In the genomic region with DNA sequence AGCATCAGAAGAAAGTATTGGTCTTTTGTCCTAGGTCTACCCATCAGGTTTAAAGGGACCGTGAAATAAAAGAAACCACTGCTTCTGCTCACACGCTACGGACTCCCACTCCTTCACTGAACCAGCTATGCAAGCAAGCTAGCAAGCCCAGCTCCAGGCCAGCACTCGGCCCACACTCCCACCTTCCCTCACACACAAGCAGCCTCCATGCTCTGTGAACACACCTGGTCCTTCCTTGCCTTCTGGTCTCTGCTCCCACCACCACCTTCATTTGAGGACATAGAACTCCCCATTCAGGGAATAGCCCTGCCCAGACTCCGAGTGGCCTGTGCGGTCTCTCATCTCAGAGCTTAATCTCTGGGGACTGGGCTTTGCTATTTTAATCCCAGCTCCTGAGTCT, we compare ENCODE assay signal across 29 cellular contexts.
"Had no signal": no experiment of that assay in that cellular context is flagged by ENCODE, and none has a peak within 500 bp of the region (broad histone marks: within the 10 kb centered on the region; RNA-seq: fewer than 3 reads in every experiment).

No MANE protein-coding gene starts in this region.

- H3K4me3 Mint-ChIP-seq: natural killer cell; neural progenitor cell; stimulated activated effector memory CD8-positive, alpha-beta T cell treated with anti-CD3 and anti-CD28 coated beads, Interleukin-12 subunit alpha, Interleukin-12 subunit beta, amount 100 ng/mL, for 72 hours; stimulated activated naive B cell treated with anti-CD40 and anti-IgM and Interleukin-4, amounts not matched to agents 10 μg/mL and 1 μg/mL and 100 μg/mL, for 72 hours; stimulated activated naive CD8-positive, alpha-beta T cell treated with anti-CD3 and anti-CD28 coated beads, Interleukin-15, Interleukin-2, amounts not matched to agents 100 ng/mL and 50 ng/mL, for 24 hours had no signal

- H3K9me3 ChIP-seq: neutrophil, psoas muscle, right lobe of liver, sigmoid colon, thoracic aorta, thyroid gland, upper lobe of left lung, vagina had no signal

- H3K4me1 Mint-ChIP-seq: natural killer cell; nephron; stimulated activated naive B cell treated with anti-CD40 and anti-IgM and Interleukin-4, amounts not matched to agents 10 μg/mL and 1 μg/mL and 100 μg/mL, for 72 hours had no signal

- H3K9me3 Mint-ChIP-seq: natural killer cell, neural progenitor cell had no signal

- H3K36me3 Mint-ChIP-seq: natural killer cell; neural progenitor cell; stimulated activated effector memory CD8-positive, alpha-beta T cell treated with anti-CD3 and anti-CD28 coated beads, Interleukin-12 subunit alpha, Interleukin-12 subunit beta, amount 100 ng/mL, for 72 hours; stimulated activated naive B cell treated with anti-CD40 and anti-IgM and Interleukin-4, amounts not matched to agents 10 μg/mL and 1 μg/mL and 100 μg/mL, for 72 hours had no signal

- H3K27ac ChIP-seq: neural progenitor cell, neutrophil, ovary, parathyroid adenoma, psoas muscle, right lobe of liver, sigmoid colon, stomach, thoracic aorta, thyroid gland, tibial nerve, upper lobe of left lung, vagina had no signal

- H3K27ac Mint-ChIP-seq: natural killer cell; nephron; neural progenitor cell; progenitor cell of endocrine pancreas; stimulated activated effector memory CD8-positive, alpha-beta T cell treated with anti-CD3 and anti-CD28 coated beads, Interleukin-12 subunit alpha, Interleukin-12 subunit beta, amount 100 ng/mL, for 72 hours; stimulated activated naive B cell treated with anti-CD40 and anti-IgM and Interleukin-4, amounts not matched to agents 10 μg/mL and 1 μg/mL and 100 μg/mL, for 72 hours; stimulated activated naive CD8-positive, alpha-beta T cell treated with anti-CD3 and anti-CD28 coated beads, Interleukin-15, Interleukin-2, amounts not matched to agents 100 ng/mL and 50 ng/mL, for 24 hours had no signal

- H3K36me3 ChIP-seq: neural progenitor cell, neutrophil, ovary, right lobe of liver, sigmoid colon, stomach, thoracic aorta, thyroid gland, tibial nerve, upper lobe of left lung, vagina had no signal

- H3K27me3 ChIP-seq: neural progenitor cell, ovary, right lobe of liver, sigmoid colon, stomach, thyroid gland, tibial nerve, upper lobe of left lung, vagina had no signal

- DNase-seq: natural killer cell; nucleus accumbens; ovary; posterior cingulate gyrus; psoas muscle; right cardiac atrium; right lobe of liver; sigmoid colon; small intestine; stimulated activated CD4-positive, alpha-beta T cell treated with anti-CD3 and anti-CD28 coated beads, Interleukin-15, amount 100 ng/mL, for 24 hours; stimulated activated CD4-positive, alpha-beta T cell treated with anti-CD3 and anti-CD28 coated beads, Interleukin-2, amount 100 ng/mL, for 24 hours; stimulated activated CD4-positive, alpha-beta T cell treated with anti-CD3 and anti-CD28 coated beads, Interleukin-2, amount 100 ng/mL, for 48 hours; stimulated activated CD4-positive, alpha-beta T cell treated with anti-CD3 and anti-CD28 coated beads, Interleukin-4, amount 100 ng/mL, for 24 hours; stimulated activated naive B cell treated with anti-CD40 and anti-IgM and Interleukin-4, amounts not matched to agents 10 μg/mL and 1 μg/mL and 100 μg/mL, for 72 hours; stimulated activated naive CD4-positive, alpha-beta T cell treated with Interleukin-2 at 50 U/mL for 16 hours; stomach; thyroid gland; trophoblast cell had no signal

- H3K4me1 ChIP-seq: parathyroid adenoma, psoas muscle, right lobe of liver, sigmoid colon, stomach, thyroid gland, tibial nerve, upper lobe of left lung, vagina had no signal

- H3K4me3 ChIP-seq: neural progenitor cell, ovary, psoas muscle, right lobe of liver, sigmoid colon, stomach, thoracic aorta, thyroid gland, tibial nerve, upper lobe of left lung, vagina had no signal
